ENCODE assay signal across 12 cellular contexts in genomic region chr17:19260958-19261357, GRCh38. TPM values are rescaled to one million over a fixed set of nuclear protein-coding genes. Genes with fewer than 3 reads are reported as not detected.
DNase-seq lines count a peak whose midpoint lies in the region; ATAC-seq and TF ChIP-seq lines count a peak whose summit lies in the region.
"Had no signal": no experiment of that assay in that cellular context is flagged by ENCODE, and none has a peak within 500 bp of the region (broad histone marks: within the 10 kb centered on the region; RNA-seq: fewer than 3 reads in every experiment).

No MANE protein-coding gene starts in this region.

- no peak for TF ChIP-seq EP300 in neural cell (conservative IDR thresholded peaks at IDR 0.05; ENCODE audit: poor library complexity, severe bottlenecking)

- H3K4me2 ChIP-seq in neural cell (ENCODE audit: low read length) = no peak overlapping the region

- no peaks in the 10 kb centered on the region for H4K20me1 ChIP-seq in neural cell (ENCODE audit: insufficient read depth)

- TF ChIP-seq CTCF in neural cell (IDR thresholded peaks at IDR 0.05; ENCODE audit: poor library complexity, severe bottlenecking) = peak; percentile 31

- peaks cover 20% of the 10 kb centered on the region for H3K27me3 Mint-ChIP-seq in activated CD4-positive, alpha-beta T cell treated with anti-CD3 and anti-CD28 coated beads, Interleukin-2, amount 10 ng/mL, durations not matched to agents 24 days and 14 days

- ATAC-seq in HG02973 (IDR thresholded peaks at IDR 0.05; ENCODE audit: unreplicated experiment) (no peak), GM19452 (IDR thresholded peaks at IDR 0.05; ENCODE audit: unreplicated experiment) (no peak)

- H3K4me1 Mint-ChIP-seq in activated CD4-positive, alpha-beta T cell treated with anti-CD3 and anti-CD28 coated beads, Interleukin-2, amount 10 ng/mL, durations not matched to agents 24 days and 14 days = peaks cover 3% of the 10 kb centered on the region
- H3K4me1 Mint-ChIP-seq: activated CD4-positive, alpha-beta T cell treated with anti-CD3 and anti-CD28 coated beads, Interleukin-2, amount 10 ng/mL, durations not matched to agents 7 days and 5 days; activated naive CD8-positive, alpha-beta T cell treated with anti-CD3 and anti-CD28 coated beads for 36 hours; immature natural killer cell had no signal

- H3K27ac ChIP-seq in neural cell (ENCODE audit: low read length) = no peak overlapping the region

- H2AFZ ChIP-seq in neural cell (ENCODE audit: low read depth, low read length) = no peak overlapping the region

- H3K9me3 Mint-ChIP-seq in activated CD4-positive, alpha-beta T cell treated with anti-CD3 and anti-CD28 coated beads, Interleukin-2, amount 10 ng/mL, durations not matched to agents 24 days and 14 days = no peaks in the 10 kb centered on the region
- H3K9me3 Mint-ChIP-seq: activated CD4-positive, alpha-beta T cell treated with anti-CD3 and anti-CD28 coated beads, Interleukin-2, amount 10 ng/mL, durations not matched to agents 7 days and 5 days; activated naive CD8-positive, alpha-beta T cell treated with anti-CD3 and anti-CD28 coated beads for 36 hours; immature natural killer cell had no signal

- DNase-seq in ELR (ENCODE audit: low read depth) (peak; percentile 41), LoVo (ENCODE audit: low spot score) (peak; percentile 34), SK-MEL-5 (ENCODE audit: low read depth, low spot score) (peak; percentile 44), superior temporal gyrus (ENCODE audit: extremely low spot score) (no peak)
- DNase-seq in activated CD4-positive, alpha-beta T cell treated with anti-CD3 and anti-CD28 coated beads, Interleukin-2, amount 10 ng/mL, durations not matched to agents 24 days and 14 days = no peak
- DNase-seq: activated CD4-positive, alpha-beta T cell treated with anti-CD3 and anti-CD28 coated beads, Interleukin-2, amount 10 ng/mL, durations not matched to agents 7 days and 5 days; activated naive CD8-positive, alpha-beta T cell treated with anti-CD3 and anti-CD28 coated beads for 36 hours; immature natural killer cell had no signal

- no peaks in the 10 kb centered on the region for H3K36me3 ChIP-seq in neural cell (ENCODE audit: insufficient read depth, low read length)
- H3K36me3 ChIP-seq: esophagus muscularis mucosa had no signal

- no peaks in the 10 kb centered on the region for H3F3A ChIP-seq in neural cell (ENCODE audit: insufficient read depth, low read length, poor library complexity, severe bottlenecking)

- peaks cover 11% of the 10 kb centered on the region for H3K79me2 ChIP-seq in neural cell (replicated peaks; ENCODE audit: insufficient read depth, low read length)

- H3K9me3 ChIP-seq in neural cell (ENCODE audit: low read length) = no peaks in the 10 kb centered on the region
- H3K9me3 ChIP-seq: esophagus muscularis mucosa had no signal

- TF ChIP-seq RAD21 in neural cell (conservative IDR thresholded peaks at IDR 0.05) = no peak

- no peak overlapping the region for H3K4me3 Mint-ChIP-seq in activated CD4-positive, alpha-beta T cell treated with anti-CD3 and anti-CD28 coated beads, Interleukin-2, amount 10 ng/mL, durations not matched to agents 24 days and 14 days
- H3K4me3 Mint-ChIP-seq: activated CD4-positive, alpha-beta T cell treated with anti-CD3 and anti-CD28 coated beads, Interleukin-2, amount 10 ng/mL, durations not matched to agents 7 days and 5 days; activated naive CD8-positive, alpha-beta T cell treated with anti-CD3 and anti-CD28 coated beads for 36 hours; immature natural killer cell had no signal

- no peak overlapping the region for H3K27ac Mint-ChIP-seq in activated CD4-positive, alpha-beta T cell treated with anti-CD3 and anti-CD28 coated beads, Interleukin-2, amount 10 ng/mL, durations not matched to agents 24 days and 14 days
- H3K27ac Mint-ChIP-seq: activated CD4-positive, alpha-beta T cell treated with anti-CD3 and anti-CD28 coated beads, Interleukin-2, amount 10 ng/mL, durations not matched to agents 7 days and 5 days; activated naive CD8-positive, alpha-beta T cell treated with anti-CD3 and anti-CD28 coated beads for 36 hours; immature natural killer cell had no signal

- no peaks in the 10 kb centered on the region for H3K36me3 Mint-ChIP-seq in activated CD4-positive, alpha-beta T cell treated with anti-CD3 and anti-CD28 coated beads, Interleukin-2, amount 10 ng/mL, durations not matched to agents 24 days and 14 days (ENCODE audit: low read depth)
- H3K36me3 Mint-ChIP-seq: activated naive CD8-positive, alpha-beta T cell treated with anti-CD3 and anti-CD28 coated beads for 36 hours; immature natural killer cell had no signal

- in situ Hi-C loops in SK-MEL-5 (cut with HindIII; ENCODE audit: low pct_unique_long_range_greater_than_20kb, low sequenced_read_pairs) = no loop called here

- intact Hi-C loops in activated CD4-positive, alpha-beta T cell treated with anti-CD3 and anti-CD28 coated beads, Interleukin-2, amount 10 ng/mL, durations not matched to agents 24 days and 14 days (cut with micrococcal nuclease) = no loop called here

- no peak overlapping the region for H3K4me3 ChIP-seq in neural cell (ENCODE audit: low read length)
- H3K4me3 ChIP-seq: esophagus muscularis mucosa had no signal

- H3K27me3 ChIP-seq in neural cell (ENCODE audit: insufficient read depth, low read depth, low read length) = no peaks in the 10 kb centered on the region
- H3K27me3 ChIP-seq: esophagus muscularis mucosa had no signal

- no peak overlapping the region for H3K9ac ChIP-seq in neural cell (ENCODE audit: low read length)

- no peaks in the 10 kb centered on the region for H3K9me2 ChIP-seq in neural cell (ENCODE audit: insufficient read depth, low read length)

TF ChIP-seq in neural cell, 6 proteins besides CTCF, POLR2A, EP300 and RAD21:
- TF ChIP-seq MXI1 (conservative IDR thresholded peaks at IDR 0.05; ENCODE audit: poor library complexity, severe bottlenecking) = no peak
- no peak for TF ChIP-seq POLR2AphosphoS5 (IDR thresholded peaks at IDR 0.05)
- TF ChIP-seq TAF1 (IDR thresholded peaks at IDR 0.05; ENCODE audit: low read depth) = no peak
- TF ChIP-seq, protein P1, sequence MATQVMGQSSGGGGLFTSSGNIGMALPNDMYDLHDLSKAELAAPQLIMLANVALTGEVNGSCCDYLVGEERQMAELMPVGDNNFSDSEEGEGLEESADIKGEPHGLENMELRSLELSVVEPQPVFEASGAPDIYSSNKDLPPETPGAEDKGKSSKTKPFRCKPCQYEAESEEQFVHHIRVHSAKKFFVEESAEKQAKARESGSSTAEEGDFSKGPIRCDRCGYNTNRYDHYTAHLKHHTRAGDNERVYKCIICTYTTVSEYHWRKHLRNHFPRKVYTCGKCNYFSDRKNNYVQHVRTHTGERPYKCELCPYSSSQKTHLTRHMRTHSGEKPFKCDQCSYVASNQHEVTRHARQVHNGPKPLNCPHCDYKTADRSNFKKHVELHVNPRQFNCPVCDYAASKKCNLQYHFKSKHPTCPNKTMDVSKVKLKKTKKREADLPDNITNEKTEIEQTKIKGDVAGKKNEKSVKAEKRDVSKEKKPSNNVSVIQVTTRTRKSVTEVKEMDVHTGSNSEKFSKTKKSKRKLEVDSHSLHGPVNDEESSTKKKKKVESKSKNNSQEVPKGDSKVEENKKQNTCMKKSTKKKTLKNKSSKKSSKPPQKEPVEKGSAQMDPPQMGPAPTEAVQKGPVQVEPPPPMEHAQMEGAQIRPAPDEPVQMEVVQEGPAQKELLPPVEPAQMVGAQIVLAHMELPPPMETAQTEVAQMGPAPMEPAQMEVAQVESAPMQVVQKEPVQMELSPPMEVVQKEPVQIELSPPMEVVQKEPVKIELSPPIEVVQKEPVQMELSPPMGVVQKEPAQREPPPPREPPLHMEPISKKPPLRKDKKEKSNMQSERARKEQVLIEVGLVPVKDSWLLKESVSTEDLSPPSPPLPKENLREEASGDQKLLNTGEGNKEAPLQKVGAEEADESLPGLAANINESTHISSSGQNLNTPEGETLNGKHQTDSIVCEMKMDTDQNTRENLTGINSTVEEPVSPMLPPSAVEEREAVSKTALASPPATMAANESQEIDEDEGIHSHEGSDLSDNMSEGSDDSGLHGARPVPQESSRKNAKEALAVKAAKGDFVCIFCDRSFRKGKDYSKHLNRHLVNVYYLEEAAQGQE (IDR thresholded peaks at IDR 0.05; ENCODE audit: borderline replicate concordance) = no peak
- no peak for TF ChIP-seq EZH2 (IDR thresholded peaks at IDR 0.05; ENCODE audit: borderline replicate concordance, insufficient read depth, low read length, poor library complexity, severe bottlenecking)
- no peak for TF ChIP-seq SMC3 (conservative IDR thresholded peaks at IDR 0.05; ENCODE audit: poor library complexity)

RNA-seq across cellular contexts. Expression of gene EPN2, which starts 23.8 kb away (rescaled TPM):
- total RNA-seq in SK-MEL-5 (2014; rRNA removed; shearing (Covaris generic)) = 14.0 and 15.2 TPM in 2 replicates
- polyA plus RNA-seq in SK-MEL-5 (2015; cell fraction: cytosol; rRNA removed) = 30.3 and 30.7 TPM in 2 replicates
- 33.8 and 49.9 TPM in 2 replicates for polyA plus RNA-seq in SK-MEL-5 (2015; cell fraction: nucleus; rRNA removed)
- 34.0 and 37.8 TPM in 2 replicates for polyA plus RNA-seq in neural cell
- polyA minus RNA-seq in neural cell = 65.0 and 75.6 TPM in 2 replicates
- total RNA-seq in activated CD4-positive, alpha-beta T cell treated with anti-CD3 and anti-CD28 coated beads, Interleukin-2, amount 10 ng/mL, durations not matched to agents 24 days and 14 days = 7.9 and 10.2 TPM in 2 replicates

Comparison
In these comparisons a context has a peak if more than half of its experiments do, and no peak if none do; other contexts are left out.
1. DNase-seq: peak in ELR (single experiment), LoVo (single experiment) and SK-MEL-5 (single experiment); none in superior temporal gyrus (single experiment) and activated CD4-positive, alpha-beta T cell treated with anti-CD3 and anti-CD28 coated beads, Interleukin-2, amount 10 ng/mL, durations not matched to agents 24 days and 14 days (single experiment).